Comparison of ENCODE assay signal across 1 cellular context in genomic region chr16:27273670-27274522, GRCh38.
A peak's percentile ranks its signal among the peaks of the same experiment; 100 is the strongest.
TF ChIP-seq lines count a peak whose summit lies in the region.

No MANE protein-coding gene starts in this region.

TF ChIP-seq in HepG2, 621 proteins besides CTCF, POLR2A, EP300 and RAD21 (continued from another document and continues in another):
- TF ChIP-seq PATZ1 (CRISPR knock-in tag; IDR thresholded peaks at IDR 0.05): peak; percentile 90
- TF ChIP-seq ZNF781 (CRISPR knock-in tag; IDR thresholded peaks at IDR 0.05; ENCODE audit: borderline replicate concordance, not compliant biosample characterization): peak; percentile 75
- peak; percentile 97 for TF ChIP-seq ZBTB20 (CRISPR knock-in tag; IDR thresholded peaks at IDR 0.05; ENCODE audit: borderline replicate concordance, low read depth)
- TF ChIP-seq ZNF256 (CRISPR knock-in tag; conservative IDR thresholded peaks at IDR 0.05): peak; percentile 67; the same call in 1 of the 2 replicates
- no peak for TF ChIP-seq ZNF512B (CRISPR knock-in tag; IDR thresholded peaks at IDR 0.05; ENCODE audit: borderline replicate concordance)
- TF ChIP-seq ZNF160 (CRISPR knock-in tag; IDR thresholded peaks at IDR 0.05): peak; percentile 46; the same call in 1 of the 2 replicates
- TF ChIP-seq MAF1 (CRISPR knock-in tag; IDR thresholded peaks at IDR 0.05; ENCODE audit: borderline replicate concordance): no peak
- no peak for TF ChIP-seq BCLAF1 (IDR thresholded peaks at IDR 0.05)
- no peak for TF ChIP-seq SUZ12 (IDR thresholded peaks at IDR 0.05; ENCODE audit: low read depth, low read length)
- TF ChIP-seq GPN1 (CRISPR knock-in tag; IDR thresholded peaks at IDR 0.05; ENCODE audit: borderline replicate concordance): no peak
- no peak for TF ChIP-seq ZNF44 (CRISPR knock-in tag; IDR thresholded peaks at IDR 0.05)
- TF ChIP-seq HIC2 (CRISPR knock-in tag; IDR thresholded peaks at IDR 0.05; ENCODE audit: low read depth): peak; percentile 32; the same call in 1 of the 2 replicates
- TF ChIP-seq IKZF1 (IDR thresholded peaks at IDR 0.05): no peak
- TF ChIP-seq ZNF678 (CRISPR knock-in tag; IDR thresholded peaks at IDR 0.05): no peak
- no peak for TF ChIP-seq ATM (IDR thresholded peaks at IDR 0.05; ENCODE audit: borderline replicate concordance)
- TF ChIP-seq RXRA (CRISPR knock-in tag; IDR thresholded peaks at IDR 0.05): peak; percentile 95
- TF ChIP-seq IKZF4 (CRISPR knock-in tag; IDR thresholded peaks at IDR 0.05; ENCODE audit: borderline replicate concordance, low read depth, not compliant biosample characterization): no peak
- no peak for TF ChIP-seq SNRNP70 (IDR thresholded peaks at IDR 0.05; ENCODE audit: low read depth, low read length)
- TF ChIP-seq ZNF776 (CRISPR knock-in tag; IDR thresholded peaks at IDR 0.05): no peak
- TF ChIP-seq JUN (CRISPR knock-in tag; IDR thresholded peaks at IDR 0.05): peak; percentile 96
- no peak for TF ChIP-seq ZBTB14 (CRISPR knock-in tag; IDR thresholded peaks at IDR 0.05)
- TF ChIP-seq ISX (CRISPR knock-in tag; conservative IDR thresholded peaks at IDR 0.05): peak; percentile 79; the same call in 1 of the 2 replicates
- peak; percentile 82 for TF ChIP-seq KDM1A (CRISPR knock-in tag; IDR thresholded peaks at IDR 0.05)
- peak; percentile 32; the same call in 1 of the 2 replicates for TF ChIP-seq KMT2A (CRISPR knock-in tag; IDR thresholded peaks at IDR 0.05)
- no peak for TF ChIP-seq KLF15 (CRISPR knock-in tag; IDR thresholded peaks at IDR 0.05; ENCODE audit: borderline replicate concordance)
- TF ChIP-seq ZNF615 (CRISPR knock-in tag; IDR thresholded peaks at IDR 0.05; ENCODE audit: borderline replicate concordance): peak; percentile 89
- TF ChIP-seq DMAP1 (CRISPR knock-in tag; IDR thresholded peaks at IDR 0.05): peak; percentile 60; the same call in 1 of the 2 replicates
- TF ChIP-seq ZBTB2 (CRISPR knock-in tag; IDR thresholded peaks at IDR 0.05; ENCODE audit: low read depth): no peak
- TF ChIP-seq ZNF792 (CRISPR knock-in tag; IDR thresholded peaks at IDR 0.05): 0 out of 2 replicates have a peak, but pooled peaks have one; percentile 50
- TF ChIP-seq SALL1 (CRISPR knock-in tag; IDR thresholded peaks at IDR 0.05): peak; percentile 100
- peak; percentile 86 for TF ChIP-seq CBFB (CRISPR knock-in tag; IDR thresholded peaks at IDR 0.05)
- no peak for TF ChIP-seq SP1 (IDR thresholded peaks at IDR 0.05)
- TF ChIP-seq SP1 (CRISPR knock-in tag; IDR thresholded peaks at IDR 0.05): 0 out of 2 replicates have a peak, but pooled peaks have one; percentile 11
- no peak for TF ChIP-seq ZNF782 (CRISPR knock-in tag; IDR thresholded peaks at IDR 0.05; ENCODE audit: borderline replicate concordance)
- no peak for TF ChIP-seq IRF1 (CRISPR knock-in tag; IDR thresholded peaks at IDR 0.05; ENCODE audit: low read depth)
- no peak for TF ChIP-seq TSC22D2 (CRISPR knock-in tag; IDR thresholded peaks at IDR 0.05; ENCODE audit: borderline replicate concordance)
- TF ChIP-seq SNAPC2 (CRISPR knock-in tag; IDR thresholded peaks at IDR 0.05): peak; percentile 96
- peak; percentile 76; the same call in 1 of the 2 replicates for TF ChIP-seq ZNF546 (CRISPR knock-in tag; conservative IDR thresholded peaks at IDR 0.05)
- TF ChIP-seq ZKSCAN1 (IDR thresholded peaks at IDR 0.05; ENCODE audit: low read length): peak; percentile 60; the same call in 1 of the 2 replicates
- TF ChIP-seq JUNB (CRISPR knock-in tag; IDR thresholded peaks at IDR 0.05; ENCODE audit: borderline replicate concordance): peak; percentile 87; the same call in 1 of the 2 replicates
- TF ChIP-seq ZSCAN12 (CRISPR knock-in tag; IDR thresholded peaks at IDR 0.05): peak; percentile 5; the same call in 1 of the 2 replicates
- no peak for TF ChIP-seq ARNT (IDR thresholded peaks at IDR 0.05)
- no peak for TF ChIP-seq ZNF75D (CRISPR knock-in tag; IDR thresholded peaks at IDR 0.05; ENCODE audit: borderline replicate concordance)
- no peak for TF ChIP-seq SCMH1 (CRISPR knock-in tag; IDR thresholded peaks at IDR 0.05; ENCODE audit: borderline replicate concordance)
- no peak for TF ChIP-seq ZMAT5 (CRISPR knock-in tag; IDR thresholded peaks at IDR 0.05; ENCODE audit: borderline replicate concordance, low read depth)
- no peak; the same call in 1 of the 2 replicates for TF ChIP-seq ZFP41 (CRISPR knock-in tag; IDR thresholded peaks at IDR 0.05; ENCODE audit: borderline replicate concordance)
- peak; percentile 11; the same call in 1 of the 2 replicates for TF ChIP-seq ZNF230 (CRISPR knock-in tag; IDR thresholded peaks at IDR 0.05)
- no peak for TF ChIP-seq ZNF326 (CRISPR knock-in tag; IDR thresholded peaks at IDR 0.05; ENCODE audit: borderline replicate concordance)
- peak; percentile 88 for TF ChIP-seq MYPOP (CRISPR knock-in tag; IDR thresholded peaks at IDR 0.05)
- peak; percentile 83 for TF ChIP-seq ZNF121 (CRISPR knock-in tag; IDR thresholded peaks at IDR 0.05)
- no peak for TF ChIP-seq ZNF552 (CRISPR knock-in tag; IDR thresholded peaks at IDR 0.05; ENCODE audit: borderline replicate concordance)
- TF ChIP-seq ATF1 (CRISPR knock-in tag; IDR thresholded peaks at IDR 0.05): peak; percentile 72
- TF ChIP-seq RFXANK (CRISPR knock-in tag; IDR thresholded peaks at IDR 0.05): no peak
- TF ChIP-seq ZNF598 (CRISPR knock-in tag; IDR thresholded peaks at IDR 0.05; ENCODE audit: borderline replicate concordance): no peak
- TF ChIP-seq ZMYM2 (CRISPR knock-in tag; IDR thresholded peaks at IDR 0.05): peak; percentile 93
- TF ChIP-seq NRL (CRISPR knock-in tag; IDR thresholded peaks at IDR 0.05; ENCODE audit: borderline replicate concordance): no peak
- no peak for TF ChIP-seq FOXO4 (CRISPR knock-in tag; conservative IDR thresholded peaks at IDR 0.05)
